In genomic region chr1:167206166-167206835, GRCh38 we compare ENCODE assay signal across 1 cellular context.
TF ChIP-seq lines count a peak whose summit lies in the region.

No MANE protein-coding gene starts in this region.

TF ChIP-seq in HepG2, 621 proteins besides CTCF, POLR2A, EP300 and RAD21:
- TF ChIP-seq ZNF580 (CRISPR knock-in tag; IDR thresholded peaks at IDR 0.05; ENCODE audit: borderline replicate concordance, low read depth) (no peak), EZH2 (conservative IDR thresholded peaks at IDR 0.05; ENCODE audit: low read depth, low read length) (no peak), ERF (CRISPR knock-in tag; IDR thresholded peaks at IDR 0.05) (no peak), ONECUT2 (CRISPR knock-in tag; IDR thresholded peaks at IDR 0.05) (no peak), CBX5 (CRISPR knock-in tag; IDR thresholded peaks at IDR 0.05; ENCODE audit: borderline replicate concordance) (no peak), RFX3 (CRISPR knock-in tag; IDR thresholded peaks at IDR 0.05) (no peak), FOXO4 (CRISPR knock-in tag; conservative IDR thresholded peaks at IDR 0.05) (no peak), ZBTB20 (CRISPR knock-in tag; IDR thresholded peaks at IDR 0.05; ENCODE audit: borderline replicate concordance, low read depth) (no peak), PHF21A (CRISPR knock-in tag; IDR thresholded peaks at IDR 0.05) (no peak), FOXJ3 (CRISPR knock-in tag; IDR thresholded peaks at IDR 0.05; ENCODE audit: borderline replicate concordance) (no peak), TFAP4 (IDR thresholded peaks at IDR 0.05; ENCODE audit: borderline replicate concordance, low read depth) (no peak), HNF1A (IDR thresholded peaks at IDR 0.05; ENCODE audit: low read depth) (no peak), HNF1A (CRISPR knock-in tag; IDR thresholded peaks at IDR 0.05; ENCODE audit: borderline replicate concordance) (no peak), NBN (conservative IDR thresholded peaks at IDR 0.05) (no peak), HINFP (CRISPR knock-in tag; IDR thresholded peaks at IDR 0.05; ENCODE audit: low read depth) (no peak), ZNF281 (CRISPR knock-in tag; IDR thresholded peaks at IDR 0.05; ENCODE audit: borderline replicate concordance) (no peak), MBD4 (IDR thresholded peaks at IDR 0.05; ENCODE audit: borderline replicate concordance, low read length) (no peak)
